In genomic region chr19:3543150-3544053, GRCh38 we compare ENCODE assay signal across 23 cellular contexts. TPM values are rescaled to one million over a fixed set of nuclear protein-coding genes. Genes with fewer than 3 reads are reported as not detected.
A peak's percentile ranks its signal among the peaks of the same experiment; 100 is the strongest.
DNase-seq lines count a peak whose midpoint lies in the region; ATAC-seq and TF ChIP-seq lines count a peak whose summit lies in the region.
"Had no signal": no experiment of that assay in that cellular context is flagged by ENCODE, and none has a peak within 500 bp of the region (broad histone marks: within the 10 kb centered on the region; RNA-seq: fewer than 3 reads in every experiment).

No MANE protein-coding gene starts in this region.

- H3K4me3 ChIP-seq in BE2C (ENCODE audit: low read depth, low read length): no peak overlapping the region
- no peak overlapping the region for H3K4me3 ChIP-seq in psoas muscle
- H3K4me3 ChIP-seq: cardiac muscle cell, heart right ventricle, tibial nerve had no signal

- no peak overlapping the region for H3K27ac Mint-ChIP-seq in endothelial cell (ENCODE audit: unreplicated experiment)
- H3K27ac Mint-ChIP-seq: activated naive CD8-positive, alpha-beta T cell treated with anti-CD3 and anti-CD28 coated beads, Interleukin-2, amount 50 U/mL, for 24 hours; activated T-helper 17 cell treated with anti-CD3 and anti-CD28 coated beads, Interleukin-2, amount 50 U/mL, for 72 hours; HFFc6; memory B cell had no signal

- H3K36me3 ChIP-seq in BE2C (peaks cover 14% of the 10 kb centered on the region), psoas muscle (ENCODE audit: insufficient read depth in 1 of 2, low read depth in 1 of 2) (peaks cover 0 to 13% of the 10 kb centered on the region in 2 donors)
- H3K36me3 ChIP-seq: cardiac muscle cell had no signal

- peak overlapping the region; percentile 97 for H3K27ac ChIP-seq in angular gyrus (ENCODE audit: low read depth, low read length)
- no peak overlapping the region for H3K27ac ChIP-seq in psoas muscle
- H3K27ac ChIP-seq: cardiac muscle cell had no signal

- TF ChIP-seq CTCF in BE2C (IDR thresholded peaks at IDR 0.05; ENCODE audit: low read depth, low read length): no peak
- no peak for TF ChIP-seq CTCF in psoas muscle (IDR thresholded peaks at IDR 0.05)
- no peak for TF ChIP-seq CTCF in omental fat pad (IDR thresholded peaks at IDR 0.05)
- no peak for TF ChIP-seq CTCF in endothelial cell (IDR thresholded peaks at IDR 0.05; ENCODE audit: unreplicated experiment)

- no peaks in the 10 kb centered on the region for H3K9me3 Mint-ChIP-seq in endothelial cell (ENCODE audit: unreplicated experiment)
- H3K9me3 Mint-ChIP-seq: activated naive CD8-positive, alpha-beta T cell treated with anti-CD3 and anti-CD28 coated beads, Interleukin-2, amount 50 U/mL, for 24 hours; activated T-helper 17 cell treated with anti-CD3 and anti-CD28 coated beads, Interleukin-2, amount 50 U/mL, for 72 hours; CD8-positive, alpha-beta memory T cell; HFFc6; memory B cell had no signal

- no peaks in the 10 kb centered on the region for H3K4me1 ChIP-seq in BE2C
- no peaks in the 10 kb centered on the region for H3K4me1 ChIP-seq in psoas muscle

- peaks cover 2% of the 10 kb centered on the region for H3K4me1 Mint-ChIP-seq in endothelial cell (ENCODE audit: unreplicated experiment)

- no peak overlapping the region for H3K4me3 Mint-ChIP-seq in endothelial cell (ENCODE audit: unreplicated experiment)
- H3K4me3 Mint-ChIP-seq: activated naive CD8-positive, alpha-beta T cell treated with anti-CD3 and anti-CD28 coated beads, Interleukin-2, amount 50 U/mL, for 24 hours; activated T-helper 17 cell treated with anti-CD3 and anti-CD28 coated beads, Interleukin-2, amount 50 U/mL, for 72 hours; CD8-positive, alpha-beta memory T cell; HFFc6; memory B cell; naive thymus-derived CD8-positive, alpha-beta T cell had no signal

- no peaks in the 10 kb centered on the region for H3K27me3 ChIP-seq in BE2C
- H3K27me3 ChIP-seq in psoas muscle (ENCODE audit: insufficient read depth in 3 of 3, low read length in 2 of 3): no peaks in the 10 kb centered on the region
- H3K27me3 ChIP-seq: cardiac muscle cell, heart right ventricle, tibial nerve had no signal

- peak; percentile 5 for ATAC-seq in left lobe of liver
- peak in 2 of 4 donors; percentile 8 to 18 for ATAC-seq in psoas muscle
- no peak for ATAC-seq in omental fat pad (ENCODE audit: low FRiP score)
- no peak for ATAC-seq in GM18861 (IDR thresholded peaks at IDR 0.05; ENCODE audit: unreplicated experiment)
- ATAC-seq: activated naive CD8-positive, alpha-beta T cell treated with anti-CD3 and anti-CD28 coated beads, Interleukin-2, amount 50 U/mL, for 24 hours; activated T-helper 17 cell treated with anti-CD3 and anti-CD28 coated beads, Interleukin-2, amount 50 U/mL, for 72 hours; naive thymus-derived CD8-positive, alpha-beta T cell had no signal

- intact Hi-C loops in psoas muscle (cut with DNase I): loop anchor here (2.0 kb wide), 1 partner anchor 75 kb away; no protein-coding TSS in a partner anchor

- peak; percentile 73 for DNase-seq in BE2C
- peak; percentile 57 for DNase-seq in left lobe of liver (ENCODE audit: low spot score)
- DNase-seq in psoas muscle: peak; percentile 47 to 77
- no peak for DNase-seq in ecto neural progenitor cell (ENCODE audit: low spot score)
- DNase-seq in omental fat pad (ENCODE audit: low spot score): no peak
- DNase-seq in endothelial cell (ENCODE audit: low spot score): no peak
- DNase-seq: activated naive CD8-positive, alpha-beta T cell treated with anti-CD3 and anti-CD28 coated beads, Interleukin-2, amount 50 U/mL, for 24 hours; CD8-positive, alpha-beta memory T cell; effector memory CD4-positive, alpha-beta T cell; HFFc6; naive thymus-derived CD8-positive, alpha-beta T cell; NCI-H1417 treated with DMSO at 0.1 percent for 48 hours; stimulated activated CD4-positive, alpha-beta T cell treated with anti-CD3 and anti-CD28 coated beads, Interleukin-12 subunit alpha, Interleukin-12 subunit beta, amount 100 ng/mL, for 4 hours; stimulated activated CD8-positive, alpha-beta memory T cell treated with anti-CD3 and anti-CD28 coated beads, Interleukin-4, amount 100 ng/mL, for 48 hours; T1000 had no signal

- WGBS in psoas muscle, 3 donors: 55 to 72% (median 57%) methylated on average over 37 to 47 of the region's 47 CpGs

- H3K9me3 ChIP-seq in BE2C (no peaks in the 10 kb centered on the region), psoas muscle (no peaks in the 10 kb centered on the region)
- H3K9me3 ChIP-seq: tibial nerve had no signal

- H3K27me3 Mint-ChIP-seq in endothelial cell (ENCODE audit: unreplicated experiment): peaks cover 15% of the 10 kb centered on the region
- H3K27me3 Mint-ChIP-seq: activated naive CD8-positive, alpha-beta T cell treated with anti-CD3 and anti-CD28 coated beads, Interleukin-2, amount 50 U/mL, for 24 hours; activated T-helper 17 cell treated with anti-CD3 and anti-CD28 coated beads, Interleukin-2, amount 50 U/mL, for 72 hours; CD8-positive, alpha-beta memory T cell; memory B cell; naive thymus-derived CD8-positive, alpha-beta T cell had no signal

- peaks cover 8% of the 10 kb centered on the region for H3K36me3 Mint-ChIP-seq in endothelial cell (ENCODE audit: low read depth, unreplicated experiment)

RNA-seq across cellular contexts. Expression of gene TEKTIP1, which starts 4.4 kb away (rescaled TPM):
- 6.1 TPM for polyA plus RNA-seq in BE2C (2012; ENCODE audit: insufficient read depth, insufficient read length, low read depth)
- total RNA-seq in left lobe of liver (1.9 TPM), psoas muscle (1 to 10 TPM in 1 of 4 donors, under 1 TPM in 1, not detected in 2; 0.44 to 1.0 TPM), omental fat pad (1 to 10 TPM in 1 of 4 donors, not detected in 3; 1.4 TPM), endothelial cell (ENCODE audit: unreplicated experiment) (1.4 TPM)
- polyA plus RNA-seq in psoas muscle: not detected
- total RNA-seq: pulmonary artery endothelial cell had no signal

RNA-seq across cellular contexts. Expression of gene MFSD12, which starts 14.0 kb away (rescaled TPM):
- polyA plus RNA-seq in BE2C (2012; ENCODE audit: insufficient read depth, insufficient read length, low read depth): 119 TPM
- total RNA-seq in left lobe of liver (33.9 TPM), psoas muscle (10 to 100 TPM; 16.3 to 25.2 (median 21.5) TPM), omental fat pad (100 to 1,000 TPM in 1 of 4 donors, 10 to 100 TPM in 3; 27.7 to 127 (median 53.3) TPM), endothelial cell (ENCODE audit: unreplicated experiment) (54.5 TPM)
- 10 to 100 TPM; 25.6 to 46.6 (median 33.8) TPM for polyA plus RNA-seq in psoas muscle

RNA-seq across cellular contexts. Expression of gene HMG20B, which starts 29.3 kb away (rescaled TPM):
- 136 TPM for polyA plus RNA-seq in BE2C (2012; ENCODE audit: insufficient read depth, insufficient read length, low read depth)
- total RNA-seq in left lobe of liver (44.2 TPM), psoas muscle (10 to 100 TPM; 14.3 to 27.2 (median 24.5) TPM), omental fat pad (10 to 100 TPM; 60.4 to 95.8 (median 66.5) TPM), endothelial cell (ENCODE audit: unreplicated experiment) (77.2 TPM)
- polyA plus RNA-seq in psoas muscle: 10 to 100 TPM; 21.4 to 25.2 (median 24.7) TPM

RNA-seq across cellular contexts. Expression of gene FZR1, which starts 37.3 kb away (rescaled TPM):
- polyA plus RNA-seq in BE2C (2012; ENCODE audit: insufficient read depth, insufficient read length, low read depth): 79.6 TPM
- total RNA-seq in left lobe of liver (27.4 TPM), psoas muscle (10 to 100 TPM; 24.3 to 25.8 (median 25.1) TPM), omental fat pad (10 to 100 TPM; 10.0 to 33.1 (median 15.3) TPM), endothelial cell (ENCODE audit: unreplicated experiment) (38.9 TPM)
- polyA plus RNA-seq in psoas muscle: 10 to 100 TPM; 12.8 to 20.3 (median 13.7) TPM

RNA-seq across cellular contexts. Expression of gene GIPC3, which starts 41.9 kb away (rescaled TPM):
- polyA plus RNA-seq in BE2C (2012; ENCODE audit: insufficient read depth, insufficient read length, low read depth): not detected
- 0.75 TPM for total RNA-seq in left lobe of liver
- 1 to 10 TPM in 1 of 4 donors, under 1 TPM in 3; 0.30 to 1.1 (median 0.55) TPM for total RNA-seq in psoas muscle
- under 1 TPM; 0.32 to 0.45 (median 0.33) TPM for polyA plus RNA-seq in psoas muscle
- 1 to 10 TPM in 2 of 4 donors, under 1 TPM in 2; 0.56 to 3.0 (median 1.0) TPM for total RNA-seq in omental fat pad
- total RNA-seq in endothelial cell (ENCODE audit: unreplicated experiment): 11.0 TPM

Comparison
In these comparisons a context has a peak if more than half of its experiments do, and no peak if none do; other contexts are left out.
1. DNase-seq: peak in BE2C (single experiment), left lobe of liver (single experiment) and psoas muscle (2 of 2); none in ecto neural progenitor cell (single experiment), omental fat pad (single experiment) and endothelial cell (single experiment).